14 cellular contexts compared by ENCODE assay signal in the genomic region with DNA sequence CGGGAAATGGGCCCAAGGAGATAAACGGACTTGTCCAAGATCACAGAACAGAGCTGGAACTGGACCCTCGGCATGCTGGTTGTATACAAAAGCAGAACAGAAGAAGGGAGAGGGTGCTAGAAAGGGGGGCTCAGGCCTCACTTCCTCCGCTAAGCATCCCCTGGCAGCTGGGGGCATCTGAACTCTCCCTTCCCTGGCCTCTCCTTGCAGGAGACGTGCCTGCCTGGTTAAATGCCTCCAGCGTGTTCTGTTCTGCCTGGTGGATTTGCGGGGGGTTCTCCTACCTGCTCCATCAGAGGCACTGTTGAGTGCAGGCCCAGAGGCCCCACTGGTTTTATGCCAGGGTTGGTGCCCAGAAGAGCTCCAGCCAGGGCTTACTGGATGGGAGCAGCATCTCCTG.
A peak's percentile ranks its signal among the peaks of the same experiment; 100 is the strongest.
DNase-seq lines count a peak whose midpoint lies in the region; ATAC-seq and TF ChIP-seq lines count a peak whose summit lies in the region.
"Had no signal": no experiment of that assay in that cellular context is flagged by ENCODE, and none has a peak within 500 bp of the region (broad histone marks: within the 10 kb centered on the region; RNA-seq: fewer than 3 reads in every experiment).

No MANE protein-coding gene starts in this region.

- H3K4me3 ChIP-seq in esophagus (ENCODE audit: low read depth in 1 of 2, low read length in 2 of 2) = no peak overlapping the region
- peak overlapping the region; percentile 76 for H3K4me3 ChIP-seq in thoracic aorta
- H3K4me3 ChIP-seq: cardiac muscle cell had no signal

- H3K36me3 ChIP-seq in esophagus (ENCODE audit: control insufficient read depth in 2 of 2, insufficient read depth in 2 of 2, low read length in 1 of 2) = no peaks in the 10 kb centered on the region
- no peaks in the 10 kb centered on the region for H3K36me3 ChIP-seq in thoracic aorta
- H3K36me3 ChIP-seq: cardiac muscle cell had no signal

- CTCF ChIA-PET in RWPE1 (lab: Yijun Ruan, JAX) = interaction anchor here (0.5 kb wide), 1 partner anchor 465 kb away, joined by 3 read pairs; no protein-coding TSS in a partner anchor

- TF ChIP-seq CTCF in RWPE1 (conservative IDR thresholded peaks at IDR 0.05; ENCODE audit: low read depth) (no peak), nephron progenitor cell (IDR thresholded peaks at IDR 0.05) (no peak), thoracic aorta (IDR thresholded peaks at IDR 0.05) (no peak)

- peaks cover 32% of the 10 kb centered on the region for H3K9me3 Mint-ChIP-seq in nephron progenitor cell
- no peaks in the 10 kb centered on the region for H3K9me3 Mint-ChIP-seq in T-helper 2 cell treated with Interferon-gamma antibody and Interleukin-4, amounts not matched to agents 5 μg/mL and 100 μg/mL, for 36 hours

- POLR2A ChIA-PET in RWPE1 (lab: Yijun Ruan, JAX; ENCODE audit: low non-redundant PET) = no interaction called here

- peak overlapping the region; percentile 77 for H3K27ac ChIP-seq in RWPE1
- H3K27ac ChIP-seq in esophagus (ENCODE audit: low read depth in 2 of 2, low read length in 1 of 2) = peak overlapping the region; percentile 54 to 75
- peak overlapping the region; percentile 96 to 97 for H3K27ac ChIP-seq in thoracic aorta
- H3K27ac ChIP-seq: cardiac muscle cell had no signal

- H3K27me3 Mint-ChIP-seq in nephron progenitor cell (ENCODE audit: low read depth, poor library complexity) = no peaks in the 10 kb centered on the region
- H3K27me3 Mint-ChIP-seq in T-helper 2 cell treated with Interferon-gamma antibody and Interleukin-4, amounts not matched to agents 5 μg/mL and 100 μg/mL, for 36 hours (ENCODE audit: low read depth) = no peaks in the 10 kb centered on the region
- H3K27me3 Mint-ChIP-seq: activated B cell treated with CpG ODN at 0.5 μM for 24 hours had no signal

- peaks cover 59% of the 10 kb centered on the region for H3K4me1 Mint-ChIP-seq in nephron progenitor cell
- no peaks in the 10 kb centered on the region for H3K4me1 Mint-ChIP-seq in T-helper 2 cell treated with Interferon-gamma antibody and Interleukin-4, amounts not matched to agents 5 μg/mL and 100 μg/mL, for 36 hours (ENCODE audit: low read depth)

- H3K27me3 ChIP-seq in esophagus (ENCODE audit: control insufficient read depth in 1 of 2, insufficient read depth in 2 of 2, low read length in 2 of 2) (no peaks in the 10 kb centered on the region), thoracic aorta (replicated peaks; ENCODE audit: insufficient read depth) (no peaks in the 10 kb centered on the region)
- H3K27me3 ChIP-seq: cardiac muscle cell had no signal

- H3K9me3 ChIP-seq in esophagus (ENCODE audit: control insufficient read depth in 2 of 2, insufficient read depth in 1 of 2, low read depth in 1 of 2, low read length in 1 of 2) = no peaks in the 10 kb centered on the region
- H3K9me3 ChIP-seq in thoracic aorta = no peaks in the 10 kb centered on the region

- peaks cover 15% of the 10 kb centered on the region for H3K36me3 Mint-ChIP-seq in nephron progenitor cell (ENCODE audit: low read depth)
- H3K36me3 Mint-ChIP-seq in T-helper 2 cell treated with Interferon-gamma antibody and Interleukin-4, amounts not matched to agents 5 μg/mL and 100 μg/mL, for 36 hours (ENCODE audit: low read depth) = peaks cover 19% of the 10 kb centered on the region

- peak overlapping the region; percentile 73 for H3K27ac Mint-ChIP-seq in nephron progenitor cell
- no peak overlapping the region for H3K27ac Mint-ChIP-seq in T-helper 2 cell treated with Interferon-gamma antibody and Interleukin-4, amounts not matched to agents 5 μg/mL and 100 μg/mL, for 36 hours
- H3K27ac Mint-ChIP-seq: activated B cell treated with CpG ODN at 0.5 μM for 24 hours had no signal

- no peak overlapping the region for H3K4me3 Mint-ChIP-seq in nephron progenitor cell
- no peak overlapping the region for H3K4me3 Mint-ChIP-seq in T-helper 2 cell treated with Interferon-gamma antibody and Interleukin-4, amounts not matched to agents 5 μg/mL and 100 μg/mL, for 36 hours
- H3K4me3 Mint-ChIP-seq: activated B cell treated with CpG ODN at 0.5 μM for 24 hours had no signal

- peaks cover 4 to 5% of the 10 kb centered on the region in 2 donors for H3K4me1 ChIP-seq in esophagus (ENCODE audit: control insufficient read depth in 2 of 2, insufficient read depth in 2 of 2, low read length in 1 of 2)
- H3K4me1 ChIP-seq in thoracic aorta (ENCODE audit: control insufficient read depth in 1 of 2, low read depth in 2 of 2) = peaks cover 34 to 72% of the 10 kb centered on the region in 2 donors

- DNase-seq in RWPE1 (ENCODE audit: low spot score) = no peak
- DNase-seq in nephron progenitor cell = no peak
- no peak for DNase-seq in thoracic aorta (ENCODE audit: low spot score)
- DNase-seq in UCSD-AML1 (lab: John Stamatoyannopoulos, UW; ENCODE audit: unreplicated experiment) = no peak
- no peak for DNase-seq in T-helper 2 cell treated with Interferon-gamma antibody and Interleukin-4, amounts not matched to agents 5 μg/mL and 100 μg/mL, for 36 hours (ENCODE audit: low spot score)
- no peak for DNase-seq in NCI-H446 (lab: John Stamatoyannopoulos, UW)
- DNase-seq: activated B cell treated with CpG ODN at 0.5 μM for 24 hours; activated T-cell treated with anti-CD3 and anti-CD28 coated beads, Interleukin-2, amount 50 U/mL, for 48 hours; COR-L47; naive B cell; stimulated activated CD4-positive, alpha-beta T cell treated with anti-CD3 and anti-CD28 coated beads, Interleukin-4, amount 100 ng/mL, for 1 hour had no signal

- no peak for ATAC-seq in thoracic aorta (ENCODE audit: insufficient number of reproducible peaks, low FRiP score, low read depth)
- ATAC-seq in GM19463 (IDR thresholded peaks at IDR 0.05; ENCODE audit: unreplicated experiment) = no peak

- WGBS in esophagus, 2 donors = 81 to 89% methylated on average over 7 of the region's 7 CpGs
